10 cellular contexts compared by ENCODE assay signal in genomic region chr12:104218935-104219334, GRCh38. TPM values are rescaled to one million over a fixed set of nuclear protein-coding genes. Genes with fewer than 3 reads are reported as not detected.
DNase-seq lines count a peak whose midpoint lies in the region; ATAC-seq and TF ChIP-seq lines count a peak whose summit lies in the region.
"Had no signal": no experiment of that assay in that cellular context is flagged by ENCODE, and none has a peak within 500 bp of the region (broad histone marks: within the 10 kb centered on the region; RNA-seq: fewer than 3 reads in every experiment).

No MANE protein-coding gene starts in this region.

- intact Hi-C loops in IMR-90 (cut with micrococcal nuclease) = loop anchor here (1.0 to 5.0 kb wide), 2 partner anchors 67 to 138 kb away; no protein-coding TSS in a partner anchor

- H3K27me3 Mint-ChIP-seq in activated CD4-positive, alpha-beta memory T cell treated with anti-CD3 and anti-CD28 coated beads, Interleukin-2, amount 10 ng/mL, durations not matched to agents 7 days and 5 days = peaks cover 20% of the 10 kb centered on the region
- no peaks in the 10 kb centered on the region for H3K27me3 Mint-ChIP-seq in stimulated activated memory B cell treated with anti-CD40 and anti-IgM and Interleukin-4, amounts not matched to agents 10 μg/mL and 1 μg/mL and 100 μg/mL, for 72 hours

- peak overlapping the region; percentile 100 for H3K27ac ChIP-seq in IMR-90 (ENCODE audit: insufficient read depth, low read length)

- peak overlapping the region; percentile 76 for H3K27ac Mint-ChIP-seq in activated CD4-positive, alpha-beta memory T cell treated with anti-CD3 and anti-CD28 coated beads, Interleukin-2, amount 10 ng/mL, durations not matched to agents 7 days and 5 days
- peak overlapping the region; percentile 71 for H3K27ac Mint-ChIP-seq in stimulated activated memory B cell treated with anti-CD40 and anti-IgM and Interleukin-4, amounts not matched to agents 10 μg/mL and 1 μg/mL and 100 μg/mL, for 72 hours

- TF ChIP-seq RAD21 in IMR-90 (IDR thresholded peaks at IDR 0.05; ENCODE audit: low read length) = no peak

- no peaks in the 10 kb centered on the region for H3K27me3 ChIP-seq in IMR-90 (ENCODE audit: control insufficient read depth, insufficient read depth, low read length)

- no peaks in the 10 kb centered on the region for H3K9me3 Mint-ChIP-seq in activated CD4-positive, alpha-beta memory T cell treated with anti-CD3 and anti-CD28 coated beads, Interleukin-2, amount 10 ng/mL, durations not matched to agents 7 days and 5 days
- no peaks in the 10 kb centered on the region for H3K9me3 Mint-ChIP-seq in stimulated activated memory B cell treated with anti-CD40 and anti-IgM and Interleukin-4, amounts not matched to agents 10 μg/mL and 1 μg/mL and 100 μg/mL, for 72 hours
- H3K9me3 Mint-ChIP-seq: naive B cell had no signal

- 67% methylated on average over 1 of the region's 1 CpG; no CpG with 5 or more reads in 1 of the 2 experiments for WGBS in IMR-90 (ENCODE audit: extremely low coverage in 2 of 2, insufficient read length in 1 of 2), 2 experiments

- DNase-seq in IMR-90 (peak; percentile 74), fibroblast of the conjunctiva (ENCODE audit: low read depth) (peak; percentile 6), COLO668 (lab: John Stamatoyannopoulos, UW; ENCODE audit: unreplicated experiment) (no peak), mucosa of gallbladder (ENCODE audit: low spot score) (no peak)
- DNase-seq in activated CD4-positive, alpha-beta memory T cell treated with anti-CD3 and anti-CD28 coated beads, Interleukin-2, amount 10 ng/mL, durations not matched to agents 7 days and 5 days = no peak
- DNase-seq: cerebellar nuclear complex, naive B cell, NCI-H1694 treated with DMSO at 0.1 percent for 48 hours had no signal

- H3K4me2 ChIP-seq in IMR-90 (ENCODE audit: low read depth, low read length) = peak overlapping the region; percentile 55

- peak overlapping the region; percentile 98 for H3K18ac ChIP-seq in IMR-90 (ENCODE audit: low read depth, low read length)

- no peak overlapping the region for H2AFZ ChIP-seq in IMR-90 (replicated peaks; ENCODE audit: low read length, poor library complexity)

- peak overlapping the region; percentile 100 for H2BK5ac ChIP-seq in IMR-90 (ENCODE audit: low read depth, low read length, poor library complexity, severe bottlenecking)

- H3K23ac ChIP-seq in IMR-90 (ENCODE audit: low read depth, low read length) = peak overlapping the region; percentile 97

- TF ChIP-seq POLR2A in IMR-90 (IDR thresholded peaks at IDR 0.05; ENCODE audit: low read depth, low read length) = no peak; the same call in 1 of the 2 replicates

- TF ChIP-seq CTCF in IMR-90 (conservative IDR thresholded peaks at IDR 0.05; ENCODE audit: low read depth, low read length) = no peak

- no peak overlapping the region for H3K4me3 Mint-ChIP-seq in activated CD4-positive, alpha-beta memory T cell treated with anti-CD3 and anti-CD28 coated beads, Interleukin-2, amount 10 ng/mL, durations not matched to agents 7 days and 5 days
- no peak overlapping the region for H3K4me3 Mint-ChIP-seq in stimulated activated memory B cell treated with anti-CD40 and anti-IgM and Interleukin-4, amounts not matched to agents 10 μg/mL and 1 μg/mL and 100 μg/mL, for 72 hours

- peaks cover 6% of the 10 kb centered on the region for H3K36me3 Mint-ChIP-seq in activated CD4-positive, alpha-beta memory T cell treated with anti-CD3 and anti-CD28 coated beads, Interleukin-2, amount 10 ng/mL, durations not matched to agents 7 days and 5 days (ENCODE audit: low read depth)
- no peaks in the 10 kb centered on the region for H3K36me3 Mint-ChIP-seq in stimulated activated memory B cell treated with anti-CD40 and anti-IgM and Interleukin-4, amounts not matched to agents 10 μg/mL and 1 μg/mL and 100 μg/mL, for 72 hours
- H3K36me3 Mint-ChIP-seq: naive B cell had no signal

- peak overlapping the region; percentile 99 for H2BK20ac ChIP-seq in IMR-90 (ENCODE audit: low read depth, low read length)

- BruUV-seq in IMR-90 (replicated peaks; lab: Mats Ljungman, UMichigan) = no TSS peak

- peak overlapping the region; percentile 91 for H2AK5ac ChIP-seq in IMR-90 (ENCODE audit: low read depth, low read length)

- H3K36me3 ChIP-seq in IMR-90 (ENCODE audit: control insufficient read depth, insufficient read depth, low read length) = no peaks in the 10 kb centered on the region

- H3K4me1 ChIP-seq in IMR-90 (ENCODE audit: control insufficient read depth, insufficient read depth, low read length) = peaks cover 20% of the 10 kb centered on the region

- peak overlapping the region; percentile 97 for H3K4ac ChIP-seq in IMR-90 (ENCODE audit: low read depth, low read length)

- POLR2A ChIA-PET in IMR-90 (lab: Charles Lee; ENCODE audit: unreplicated experiment) = interaction anchor here (1.0 to 3.1 kb wide), 2 partner anchors 69 to 73 kb away, joined by 5 to 28 read pairs; no protein-coding TSS in a partner anchor
- POLR2A ChIA-PET in activated CD4-positive, alpha-beta memory T cell treated with anti-CD3 and anti-CD28 coated beads, Interleukin-2, amount 10 ng/mL, durations not matched to agents 7 days and 5 days (lab: Charles Lee) = interaction anchor here (1.9 to 6.0 kb wide), 2 partner anchors 70 to 85 kb away, joined by 7 to 93 read pairs; partner anchors contain the start of gene EID3

- peak overlapping the region; percentile 87 for H2AK9ac ChIP-seq in IMR-90 (replicated peaks; ENCODE audit: low read depth, low read length, poor library complexity)

- H3K9me1 ChIP-seq in IMR-90 (ENCODE audit: insufficient read depth, low read length) = peaks cover 14% of the 10 kb centered on the region

- peak overlapping the region; percentile 95 for H4K5ac ChIP-seq in IMR-90 (ENCODE audit: low read depth, low read length)

- CTCF ChIA-PET in IMR-90 (lab: Yijun Ruan, JAX) = no interaction called here
- CTCF ChIA-PET in activated CD4-positive, alpha-beta memory T cell treated with anti-CD3 and anti-CD28 coated beads, Interleukin-2, amount 10 ng/mL, durations not matched to agents 7 days and 5 days (lab: Charles Lee) = interaction anchor here (1.9 to 7.6 kb wide), 2 partner anchors 69 to 140 kb away, joined by 6 to 76 read pairs; no protein-coding TSS in a partner anchor

- peaks cover 56% of the 10 kb centered on the region for H3K4me1 Mint-ChIP-seq in activated CD4-positive, alpha-beta memory T cell treated with anti-CD3 and anti-CD28 coated beads, Interleukin-2, amount 10 ng/mL, durations not matched to agents 7 days and 5 days
- peaks cover 24% of the 10 kb centered on the region for H3K4me1 Mint-ChIP-seq in stimulated activated memory B cell treated with anti-CD40 and anti-IgM and Interleukin-4, amounts not matched to agents 10 μg/mL and 1 μg/mL and 100 μg/mL, for 72 hours

- peak overlapping the region; percentile 83 for H3K9ac ChIP-seq in IMR-90 (ENCODE audit: low read depth, low read length)

- peak overlapping the region; percentile 95 for H3K14ac ChIP-seq in IMR-90 (replicated peaks; ENCODE audit: low read depth, low read length)

- H4K8ac ChIP-seq in IMR-90 (ENCODE audit: low read depth in 2 of 2, low read length in 2 of 2) = peak overlapping the region; percentile 52 to 98

- H3K9me3 ChIP-seq in IMR-90 (ENCODE audit: control insufficient read depth, insufficient read depth, low read length) = no peaks in the 10 kb centered on the region

- peak overlapping the region; percentile 98 for H2BK120ac ChIP-seq in IMR-90 (ENCODE audit: low read depth, low read length)

- peak overlapping the region; percentile 96 for H3K56ac ChIP-seq in IMR-90 (ENCODE audit: extremely low read depth, insufficient read depth, low read length)

- ATAC-seq in IMR-90 (ENCODE audit: low read depth) = peak; percentile 38
- ATAC-seq in stimulated activated memory B cell treated with anti-CD40 and anti-IgM and Interleukin-4, amounts not matched to agents 10 μg/mL and 1 μg/mL and 100 μg/mL, for 72 hours = no peak
- ATAC-seq in GM21619 (IDR thresholded peaks at IDR 0.05; ENCODE audit: unreplicated experiment) = no peak

- peak overlapping the region; percentile 95 for H4K91ac ChIP-seq in IMR-90 (ENCODE audit: insufficient read depth, low read depth, low read length)

- peaks cover 20 to 40% of the 10 kb centered on the region in 2 experiments for H3K79me1 ChIP-seq in IMR-90 (ENCODE audit: low read depth in 1 of 2, low read length in 2 of 2)

- H4K20me1 ChIP-seq in IMR-90 (ENCODE audit: insufficient read depth, low read length) = no peaks in the 10 kb centered on the region

- no peak overlapping the region for H3K4me3 ChIP-seq in IMR-90 (ENCODE audit: insufficient read depth, low read depth, low read length)

- dilution Hi-C loops in IMR-90 (cut with HindIII; ENCODE audit: low sequenced_read_pairs, unreplicated experiment) = no loop called here

- in situ Hi-C loops in IMR-90 (cut with MboI; ENCODE audit: low sequenced_read_pairs) = loop anchor here (5.0 kb wide), 1 partner anchor 68 kb away; no protein-coding TSS in a partner anchor

- peak overlapping the region; percentile 84 for H2BK15ac ChIP-seq in IMR-90 (ENCODE audit: low read depth, low read length)

TF ChIP-seq in IMR-90, 13 proteins besides CTCF, POLR2A, EP300 and RAD21:
- TF ChIP-seq SMC3 (IDR thresholded peaks at IDR 0.05; ENCODE audit: low read depth, low read length) = no peak
- no peak for TF ChIP-seq RCOR1 (IDR thresholded peaks at IDR 0.05; ENCODE audit: insufficient replicate concordance, low read length)
- no peak for TF ChIP-seq ELK1 (IDR thresholded peaks at IDR 0.05; ENCODE audit: borderline replicate concordance, low read depth, low read length)
- TF ChIP-seq CHD1 (IDR thresholded peaks at IDR 0.05; ENCODE audit: low read depth, low read length) = no peak
- TF ChIP-seq RFX5 (IDR thresholded peaks at IDR 0.05; ENCODE audit: low read depth, low read length) = no peak
- no peak for TF ChIP-seq BHLHE40 (IDR thresholded peaks at IDR 0.05; ENCODE audit: low read depth, low read length)
- TF ChIP-seq MAFK (IDR thresholded peaks at IDR 0.05; ENCODE audit: low read depth, low read length) = no peak

RNA-seq across cellular contexts. Expression of gene TXNRD1, which starts 3.4 kb away (rescaled TPM):
- total RNA-seq in IMR-90 (2012; rRNA removed) (582 and 671 TPM in 2 replicates), mucosa of gallbladder (139 TPM)
- 325 and 379 TPM in 2 replicates for polyA plus RNA-seq in IMR-90 (2012; rRNA removed)
- 231 and 352 TPM in 2 replicates for polyA plus RNA-seq in IMR-90 (2012; cell fraction: cytosol; rRNA removed)
- polyA plus RNA-seq in IMR-90 (2012; cell fraction: nucleus; rRNA removed; ENCODE audit: low replicate concordance) = 162 and 221 TPM in 2 replicates
- 100 to 1,000 TPM; 108 to 112 TPM for total RNA-seq in activated CD4-positive, alpha-beta memory T cell treated with anti-CD3 and anti-CD28 coated beads, Interleukin-2, amount 10 ng/mL, durations not matched to agents 7 days and 5 days

Comparison
In these comparisons a context has a peak if more than half of its experiments do, and no peak if none do; other contexts are left out.
1. DNase-seq: peak in IMR-90 (single experiment) and fibroblast of the conjunctiva (single experiment); none in activated CD4-positive, alpha-beta memory T cell treated with anti-CD3 and anti-CD28 coated beads, Interleukin-2, amount 10 ng/mL, durations not matched to agents 7 days and 5 days (single experiment), COLO668 (single experiment) and mucosa of gallbladder (single experiment).